20 cellular contexts compared by ENCODE assay signal in the genomic region with DNA sequence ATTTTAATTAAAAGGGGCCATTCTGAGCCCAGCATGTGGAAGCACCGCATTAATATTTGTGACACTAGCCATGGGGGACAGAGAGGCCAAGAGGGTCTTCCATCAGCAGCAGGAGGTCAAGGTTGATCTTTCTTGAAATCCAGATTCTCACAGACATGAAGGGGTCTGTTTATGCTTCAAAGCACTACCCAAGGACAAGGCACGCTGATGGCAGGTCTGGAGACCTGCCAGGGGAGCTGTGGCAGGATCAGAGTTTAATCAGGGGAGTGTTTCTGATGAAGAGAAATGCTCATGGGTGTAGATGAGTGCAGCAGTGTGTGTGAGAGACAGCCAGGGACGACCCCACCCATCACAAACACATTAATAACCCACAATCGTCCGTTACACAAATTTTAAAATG.
DNase-seq lines count a peak whose midpoint lies in the region; TF ChIP-seq lines count a peak whose summit lies in the region.
"Had no signal": no experiment of that assay in that cellular context is flagged by ENCODE, and none has a peak within 500 bp of the region (broad histone marks: within the 10 kb centered on the region; RNA-seq: fewer than 3 reads in every experiment).

No MANE protein-coding gene starts in this region.

- TF ChIP-seq POLR2A in esophagus muscularis mucosa (IDR thresholded peaks at IDR 0.05; ENCODE audit: low read depth) (no peak), testis (IDR thresholded peaks at IDR 0.05) (no peak)

- TF ChIP-seq EP300 in esophagus muscularis mucosa (IDR thresholded peaks at IDR 0.05) = no peak

- H3K27me3 ChIP-seq in BE2C = no peaks in the 10 kb centered on the region
- H3K27me3 ChIP-seq in esophagus muscularis mucosa = no peaks in the 10 kb centered on the region
- no peaks in the 10 kb centered on the region for H3K27me3 ChIP-seq in testis
- H3K27me3 ChIP-seq: BLaER1 had no signal

- H3K36me3 ChIP-seq in BE2C = no peaks in the 10 kb centered on the region
- H3K36me3 ChIP-seq in esophagus muscularis mucosa = no peaks in the 10 kb centered on the region
- no peaks in the 10 kb centered on the region for H3K36me3 ChIP-seq in testis (ENCODE audit: low read depth, missing control alignments)
- H3K36me3 ChIP-seq: BLaER1 had no signal

- H3K4me3 Mint-ChIP-seq in brain = peak overlapping the region in 1 of 5 experiments; percentile 23
- H3K4me3 Mint-ChIP-seq: B cell; CD4-positive, alpha-beta memory T cell; CD4-positive, CD25-positive, alpha-beta regulatory T cell; CD8-positive, alpha-beta memory T cell had no signal

- peaks cover 56% of the 10 kb centered on the region for H3K4me1 Mint-ChIP-seq in brain
- H3K4me1 Mint-ChIP-seq: B cell; CD14-positive monocyte; CD4-positive, alpha-beta memory T cell; CD4-positive, CD25-positive, alpha-beta regulatory T cell; CD8-positive, alpha-beta memory T cell had no signal

- TF ChIP-seq CTCF in BE2C (IDR thresholded peaks at IDR 0.05; ENCODE audit: low read depth, low read length) (no peak), brain (conservative IDR thresholded peaks at IDR 0.05) (no peak), esophagus muscularis mucosa (IDR thresholded peaks at IDR 0.05) (no peak), testis (IDR thresholded peaks at IDR 0.05) (no peak)

- H3K9me3 ChIP-seq in BE2C (no peaks in the 10 kb centered on the region), esophagus muscularis mucosa (no peaks in the 10 kb centered on the region), testis (no peaks in the 10 kb centered on the region)
- H3K9me3 ChIP-seq: BLaER1 had no signal

- no peaks in the 10 kb centered on the region for H3K36me3 Mint-ChIP-seq in brain
- H3K36me3 Mint-ChIP-seq: CD14-positive monocyte; CD4-positive, alpha-beta memory T cell; CD4-positive, CD25-positive, alpha-beta regulatory T cell; CD8-positive, alpha-beta memory T cell had no signal

- 57% methylated on average over 5 of the region's 5 CpGs for WGBS in esophagus muscularis mucosa
- 52 to 62% methylated on average over 5 of the region's 5 CpGs for WGBS in testis, 2 donors

- H3K27ac ChIP-seq in esophagus muscularis mucosa (replicated peaks in 1 of 4) (no peak overlapping the region), testis (no peak overlapping the region)
- H3K27ac ChIP-seq: BLaER1 had no signal

- H3K9me3 Mint-ChIP-seq in brain = no peaks in the 10 kb centered on the region

- H3K4me3 ChIP-seq in BE2C (ENCODE audit: low read depth, low read length) (no peak overlapping the region), esophagus muscularis mucosa (no peak overlapping the region), testis (no peak overlapping the region)
- H3K4me3 ChIP-seq: BLaER1 had no signal

- H3K4me1 ChIP-seq in BE2C (peaks cover 13% of the 10 kb centered on the region), esophagus muscularis mucosa (peaks cover 13 to 34% (median 23%) of the 10 kb centered on the region in 4 donors), testis (peaks cover 4% of the 10 kb centered on the region)
- H3K4me1 ChIP-seq: BLaER1 had no signal

- in situ Hi-C loops in KBM-7 (cut with MboI; ENCODE audit: low pct_unique_long_range_greater_than_20kb, low sequenced_read_pairs) = no loop called here

- peak; percentile 65 for DNase-seq in BE2C
- DNase-seq in esophagus muscularis mucosa (ENCODE audit: extremely low spot score) = peak; percentile 29
- peak; percentile 21 for DNase-seq in testis
- no peak for DNase-seq in Ammon's horn (ENCODE audit: low spot score)
- DNase-seq in KBM-7 = no peak
- DNase-seq in NK-92 treated with Interleukin-12 subunit alpha and Interleukin-12 subunit beta, amount 100 ng/mL, for 24 hours (lab: John Stamatoyannopoulos, UW) = no peak
- DNase-seq: 8988T; ACHN; C1 segment of cervical spinal cord; Calu3; CD4-positive, alpha-beta memory T cell; CD4-positive, CD25-positive, alpha-beta regulatory T cell; CD8-positive, alpha-beta memory T cell; COR-L47; DMS79 treated with DMSO at 0.1 percent for 48 hours; GF-D8 had no signal

- peak overlapping the region in 3 of 5 experiments; percentile 36 to 55 (median 52) for H3K27ac Mint-ChIP-seq in brain
- H3K27ac Mint-ChIP-seq: B cell; CD14-positive monocyte; CD4-positive, alpha-beta memory T cell; CD4-positive, CD25-positive, alpha-beta regulatory T cell; CD8-positive, alpha-beta memory T cell had no signal

- intact Hi-C loops in esophagus muscularis mucosa (cut with DNase I) = no loop called here
- intact Hi-C loops in testis (cut with DNase I; ENCODE audit: low total_unique reads) = no loop called here

- H3K27me3 Mint-ChIP-seq in brain = peaks cover 11% of the 10 kb centered on the region
- H3K27me3 Mint-ChIP-seq: B cell; CD4-positive, alpha-beta memory T cell had no signal

Comparison
In these comparisons a context has a peak if more than half of its experiments do, and no peak if none do; other contexts are left out.
1. DNase-seq: peak in BE2C (single experiment), esophagus muscularis mucosa (single experiment) and testis (single experiment); none in Ammon's horn (single experiment), KBM-7 (single experiment) and NK-92 treated with Interleukin-12 subunit alpha and Interleukin-12 subunit beta, amount 100 ng/mL, for 24 hours (single experiment).